1 cellular context compared by ENCODE assay signal in the genomic region with DNA sequence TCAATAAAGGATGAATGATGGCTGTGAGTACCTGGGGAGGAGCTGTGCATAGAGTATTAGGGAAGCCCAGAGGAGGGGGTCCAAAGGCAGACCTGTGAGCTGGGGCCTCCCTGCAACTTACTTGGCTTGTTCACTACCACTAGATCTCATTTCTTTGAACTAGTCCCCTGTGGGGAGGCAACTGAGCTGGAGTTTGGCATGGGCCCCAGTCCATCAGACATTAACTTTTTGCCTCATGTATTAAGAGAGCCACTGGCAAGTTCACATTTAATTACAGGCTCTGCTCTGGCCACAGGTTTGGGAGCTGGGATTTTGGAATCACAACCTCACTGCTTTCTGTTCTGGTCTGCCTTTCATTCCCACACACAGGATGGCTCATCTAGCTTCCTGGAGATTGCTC.
TF ChIP-seq lines count a peak whose summit lies in the region.

No MANE protein-coding gene starts in this region.

TF ChIP-seq in H1, 55 proteins besides CTCF, POLR2A, EP300 and RAD21:
- TF ChIP-seq CREB1 (IDR thresholded peaks at IDR 0.05) (no peak), SP2 (IDR thresholded peaks at IDR 0.05; ENCODE audit: low read length) (no peak), RNF2 (IDR thresholded peaks at IDR 0.05; ENCODE audit: borderline replicate concordance, low read depth, low read length, missing control alignments, poor library complexity, severe bottlenecking) (no peak), SIN3A (conservative IDR thresholded peaks at IDR 0.05 in 1 of 2, IDR thresholded peaks at IDR 0.05 in 1 of 2; ENCODE audit: low read depth in 1 of 2, low read length in 2 of 2) (no peak), E2F6 (IDR thresholded peaks at IDR 0.05) (no peak), EGR1 (IDR thresholded peaks at IDR 0.05; ENCODE audit: borderline replicate concordance, low read depth, low read length) (no peak), MAX (IDR thresholded peaks at IDR 0.05) (no peak), RBBP5 (IDR thresholded peaks at IDR 0.05; ENCODE audit: borderline replicate concordance, low read depth, low read length) (no peak), TCF12 (IDR thresholded peaks at IDR 0.05; ENCODE audit: low read depth, low read length) (no peak), RXRA (IDR thresholded peaks at IDR 0.05; ENCODE audit: insufficient read depth, low read depth, low read length) (no peak), SP1 (IDR thresholded peaks at IDR 0.05; ENCODE audit: low read depth, low read length) (no peak), TAF1 (IDR thresholded peaks at IDR 0.05; ENCODE audit: low read depth, low read length) (no peak), PHF8 (conservative IDR thresholded peaks at IDR 0.05; ENCODE audit: low read depth, low read length) (no peak), SAP30 (IDR thresholded peaks at IDR 0.05; ENCODE audit: insufficient read depth, insufficient replicate concordance, low read length) (no peak), HDAC6 (IDR thresholded peaks at IDR 0.05; ENCODE audit: low read depth, low read length) (no peak), HDAC2 (IDR thresholded peaks at IDR 0.05; ENCODE audit: borderline replicate concordance in 1 of 2, low read depth in 2 of 2, low read length in 2 of 2) (no peak), CBX8 (IDR thresholded peaks at IDR 0.05; ENCODE audit: borderline replicate concordance, low read depth, low read length) (no peak)
